16 cellular contexts compared by ENCODE assay signal in the genomic region with DNA sequence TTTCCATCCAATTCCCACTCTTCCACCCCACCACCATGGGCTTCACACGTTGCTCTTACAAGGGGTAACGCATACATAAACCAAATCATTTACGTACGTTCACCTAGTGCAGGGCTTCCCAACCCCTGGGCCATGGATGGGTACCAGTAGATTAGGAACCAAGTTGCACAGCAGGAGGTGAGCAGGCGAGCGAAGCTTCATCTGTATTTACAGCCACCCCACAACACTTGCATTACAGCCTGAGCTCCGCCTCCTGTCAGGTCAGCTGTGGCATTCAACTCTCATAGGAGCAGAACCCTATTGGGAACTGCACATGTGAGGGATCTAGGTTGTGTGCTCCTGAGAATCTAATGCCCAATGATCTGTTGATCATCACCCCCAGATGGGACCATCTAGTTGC.
DNase-seq lines count a peak whose midpoint lies in the region; ATAC-seq and TF ChIP-seq lines count a peak whose summit lies in the region.
"Had no signal": no experiment of that assay in that cellular context is flagged by ENCODE, and none has a peak within 500 bp of the region (broad histone marks: within the 10 kb centered on the region; RNA-seq: fewer than 3 reads in every experiment).

No MANE protein-coding gene starts in this region.

- peak overlapping the region; percentile 39 for H3K4me3 Mint-ChIP-seq in activated naive CD4-positive, alpha-beta T cell treated with anti-CD3 and anti-CD28 coated beads, Interleukin-2, amount 10 ng/mL, durations not matched to agents 7 days and 5 days
- H3K4me3 Mint-ChIP-seq in effector memory CD8-positive, alpha-beta T cell = peak overlapping the region; percentile 76 to 81
- H3K4me3 Mint-ChIP-seq in stimulated activated naive CD8-positive, alpha-beta T cell treated with anti-CD3 and anti-CD28 coated beads, Interleukin-15, amount 100 ng/mL, for 72 hours = peak overlapping the region; percentile 2 to 27

- no peaks in the 10 kb centered on the region for H3K27me3 Mint-ChIP-seq in activated naive CD4-positive, alpha-beta T cell treated with anti-CD3 and anti-CD28 coated beads, Interleukin-2, amount 10 ng/mL, durations not matched to agents 7 days and 5 days
- no peaks in the 10 kb centered on the region for H3K27me3 Mint-ChIP-seq in effector memory CD8-positive, alpha-beta T cell
- H3K27me3 Mint-ChIP-seq in stimulated activated naive CD8-positive, alpha-beta T cell treated with anti-CD3 and anti-CD28 coated beads, Interleukin-15, amount 100 ng/mL, for 72 hours = no peaks in the 10 kb centered on the region

- H3K4me1 ChIP-seq in RWPE2 (ENCODE audit: insufficient read depth, poor library complexity, severe bottlenecking) = peaks cover 39% of the 10 kb centered on the region

- CTCF ChIA-PET in activated naive CD4-positive, alpha-beta T cell treated with anti-CD3 and anti-CD28 coated beads, Interleukin-2, amount 10 ng/mL, durations not matched to agents 7 days and 5 days (lab: Charles Lee) = interaction anchor here (1.0 to 1.3 kb wide), 2 partner anchors 21 to 30 kb away, joined by 4 to 5 read pairs; no protein-coding TSS in a partner anchor

- H3K36me3 Mint-ChIP-seq in activated naive CD4-positive, alpha-beta T cell treated with anti-CD3 and anti-CD28 coated beads, Interleukin-2, amount 10 ng/mL, durations not matched to agents 7 days and 5 days = peaks cover 74% of the 10 kb centered on the region
- H3K36me3 Mint-ChIP-seq in effector memory CD8-positive, alpha-beta T cell (ENCODE audit: insufficient read depth) = peaks cover 26% of the 10 kb centered on the region

- peaks cover 3% of the 10 kb centered on the region for H3K9me3 Mint-ChIP-seq in activated naive CD4-positive, alpha-beta T cell treated with anti-CD3 and anti-CD28 coated beads, Interleukin-2, amount 10 ng/mL, durations not matched to agents 7 days and 5 days
- no peaks in the 10 kb centered on the region for H3K9me3 Mint-ChIP-seq in effector memory CD8-positive, alpha-beta T cell
- no peaks in the 10 kb centered on the region for H3K9me3 Mint-ChIP-seq in stimulated activated naive CD8-positive, alpha-beta T cell treated with anti-CD3 and anti-CD28 coated beads, Interleukin-15, amount 100 ng/mL, for 72 hours
- H3K9me3 Mint-ChIP-seq: activated T-helper 2 cell treated with anti-CD3 and anti-CD28 coated beads, Interferon-gamma antibody, Interleukin-2, Interleukin-4, amounts not matched to agents 10 μg/mL and 5 μg/mL and 100 μg/mL, durations not matched to agents 14 hours and 24 hours and 36 hours had no signal

- ATAC-seq in RWPE2 (ENCODE audit: low read depth) = no peak
- peak; percentile 9 for ATAC-seq in effector memory CD8-positive, alpha-beta T cell (replicated peaks)
- ATAC-seq in stimulated activated naive CD8-positive, alpha-beta T cell treated with anti-CD3 and anti-CD28 coated beads, Interleukin-15, amount 100 ng/mL, for 72 hours = no peak
- ATAC-seq: left cardiac atrium had no signal

- H3K9me3 ChIP-seq in RWPE2 (ENCODE audit: severe bottlenecking) = no peaks in the 10 kb centered on the region
- H3K9me3 ChIP-seq: tibial nerve had no signal

- H3K27me3 ChIP-seq in RWPE2 (ENCODE audit: insufficient read depth, poor library complexity, severe bottlenecking) = no peaks in the 10 kb centered on the region
- H3K27me3 ChIP-seq: hepatocyte, tibial nerve had no signal

- DNase-seq in activated naive CD4-positive, alpha-beta T cell treated with anti-CD3 and anti-CD28 coated beads, Interleukin-2, amount 10 ng/mL, durations not matched to agents 7 days and 5 days = no peak
- no peak for DNase-seq in activated naive CD4-positive, alpha-beta T cell treated with anti-CD3 and anti-CD28 coated beads, Interleukin-2, amount 50 U/mL, for 16 hours
- DNase-seq in RWPE2 (ENCODE audit: low spot score) (no peak), NOMO-1 (lab: John Stamatoyannopoulos, UW; ENCODE audit: unreplicated experiment in 2 of 2) (no peak), substantia nigra (lab: John Stamatoyannopoulos, UW) (no peak), D341Med (ENCODE audit: low spot score) (no peak)
- DNase-seq in effector memory CD8-positive, alpha-beta T cell = no peak
- peak in 1 of 2 donors; percentile 8 for DNase-seq in stimulated activated naive CD8-positive, alpha-beta T cell treated with anti-CD3 and anti-CD28 coated beads, Interleukin-15, amount 100 ng/mL, for 72 hours
- DNase-seq: left cardiac atrium, NCI-H2029, NCI-H69, RPMI8226, SW 1271 had no signal

- peaks cover 65% of the 10 kb centered on the region for H3K4me1 Mint-ChIP-seq in activated naive CD4-positive, alpha-beta T cell treated with anti-CD3 and anti-CD28 coated beads, Interleukin-2, amount 10 ng/mL, durations not matched to agents 7 days and 5 days
- peaks cover 21 to 37% of the 10 kb centered on the region in 2 donors for H3K4me1 Mint-ChIP-seq in effector memory CD8-positive, alpha-beta T cell (ENCODE audit: low read depth in 2 of 2)
- H3K4me1 Mint-ChIP-seq in stimulated activated naive CD8-positive, alpha-beta T cell treated with anti-CD3 and anti-CD28 coated beads, Interleukin-15, amount 100 ng/mL, for 72 hours = peaks cover 65% of the 10 kb centered on the region

- H3K36me3 ChIP-seq in RWPE2 (ENCODE audit: low read depth) = peaks cover 26% of the 10 kb centered on the region

- H3K27ac ChIP-seq in RWPE2 (ENCODE audit: poor library complexity, severe bottlenecking) = peak overlapping the region; percentile 92
- no peak overlapping the region for H3K27ac ChIP-seq in substantia nigra (ENCODE audit: low read depth, low read length, poor library complexity, severe bottlenecking)
- H3K27ac ChIP-seq: hepatocyte, tibial nerve had no signal

- no peak for TF ChIP-seq CTCF in RWPE2 (IDR thresholded peaks at IDR 0.05; ENCODE audit: poor library complexity, severe bottlenecking)

- H3K4me3 ChIP-seq in RWPE2 (ENCODE audit: severe bottlenecking) = no peak overlapping the region
- H3K4me3 ChIP-seq: hepatocyte, tibial nerve had no signal

- peak overlapping the region; percentile 79 for H3K27ac Mint-ChIP-seq in activated naive CD4-positive, alpha-beta T cell treated with anti-CD3 and anti-CD28 coated beads, Interleukin-2, amount 10 ng/mL, durations not matched to agents 7 days and 5 days
- peak overlapping the region; percentile 15 to 74 for H3K27ac Mint-ChIP-seq in effector memory CD8-positive, alpha-beta T cell
- no peak overlapping the region for H3K27ac Mint-ChIP-seq in stimulated activated naive CD8-positive, alpha-beta T cell treated with anti-CD3 and anti-CD28 coated beads, Interleukin-15, amount 100 ng/mL, for 72 hours
- H3K27ac Mint-ChIP-seq: activated T-helper 2 cell treated with anti-CD3 and anti-CD28 coated beads, Interferon-gamma antibody, Interleukin-2, Interleukin-4, amounts not matched to agents 10 μg/mL and 5 μg/mL and 100 μg/mL, durations not matched to agents 14 hours and 24 hours and 36 hours had no signal

Comparison
In these comparisons a context has a peak if more than half of its experiments do, and no peak if none do; other contexts are left out.
1. H3K27ac Mint-ChIP-seq: peak in activated naive CD4-positive, alpha-beta T cell treated with anti-CD3 and anti-CD28 coated beads, Interleukin-2, amount 10 ng/mL, durations not matched to agents 7 days and 5 days (single experiment) and effector memory CD8-positive, alpha-beta T cell (2 of 2); none in stimulated activated naive CD8-positive, alpha-beta T cell treated with anti-CD3 and anti-CD28 coated beads, Interleukin-15, amount 100 ng/mL, for 72 hours (0 of 2).
2. H3K4me3 Mint-ChIP-seq: peak in every context shown above with its lines; median percentile 78 in effector memory CD8-positive, alpha-beta T cell; 39 in activated naive CD4-positive, alpha-beta T cell treated with anti-CD3 and anti-CD28 coated beads, Interleukin-2, amount 10 ng/mL, durations not matched to agents 7 days and 5 days; 14 in stimulated activated naive CD8-positive, alpha-beta T cell treated with anti-CD3 and anti-CD28 coated beads, Interleukin-15, amount 100 ng/mL, for 72 hours.